Comparison of ENCODE assay signal across 8 cellular contexts in genomic region chr3:101379695-101380376, GRCh38. TPM values are rescaled to one million over a fixed set of nuclear protein-coding genes. Genes with fewer than 3 reads are reported as not detected.
DNase-seq lines count a peak whose midpoint lies in the region; ATAC-seq and TF ChIP-seq lines count a peak whose summit lies in the region.

No MANE protein-coding gene starts in this region.

- peak; percentile 64 for DNase-seq in KG1 (lab: John Stamatoyannopoulos, UW)
- peak in 1 of 2 donors; percentile 28 for DNase-seq in memory B cell (ENCODE audit: low spot score in 2 of 2)
- DNase-seq in thyroid gland: no peak
- no peak for DNase-seq in HT-29 (ENCODE audit: low spot score)
- DNase-seq in iPS-NIHi7 (ENCODE audit: extremely low spot score): no peak
- DNase-seq in NCI-H2171 treated with DMSO at 0.1 percent for 48 hours (lab: John Stamatoyannopoulos, UW): no peak

- H3K4me1 Mint-ChIP-seq in memory B cell: peaks cover 26% of the 10 kb centered on the region

- ATAC-seq in GM18861 (IDR thresholded peaks at IDR 0.05; ENCODE audit: unreplicated experiment) (peak; percentile 97), GM21786 (IDR thresholded peaks at IDR 0.05; ENCODE audit: unreplicated experiment) (peak; percentile 93), memory B cell (ENCODE audit: low read depth) (peak; percentile 97)

- H3K4me1 ChIP-seq in thyroid gland: peaks cover 11 to 17% of the 10 kb centered on the region in 2 donors

- no peak for TF ChIP-seq CTCF in thyroid gland (IDR thresholded peaks at IDR 0.05)

- peaks cover 3% of the 10 kb centered on the region for H3K9me3 Mint-ChIP-seq in memory B cell

- H3K27me3 Mint-ChIP-seq in memory B cell: no peaks in the 10 kb centered on the region

- WGBS in thyroid gland, 2 donors: 83 to 90% methylated on average over 1 of the region's 1 CpG

- no peak overlapping the region for H3K27ac ChIP-seq in thyroid gland

- H3K27me3 ChIP-seq in thyroid gland: no peaks in the 10 kb centered on the region

- H3K4me3 Mint-ChIP-seq in memory B cell: peak overlapping the region; percentile 45

- no peaks in the 10 kb centered on the region for H3K9me3 ChIP-seq in thyroid gland

- no peak for TF ChIP-seq POLR2A in thyroid gland (IDR thresholded peaks at IDR 0.05)

- H3K4me3 ChIP-seq in thyroid gland (replicated peaks in 1 of 3): no peak overlapping the region

- intact Hi-C loops in thyroid gland (cut with DNase I): no loop called here

- peak overlapping the region; percentile 19 for H3K27ac Mint-ChIP-seq in memory B cell

- peaks cover 11% of the 10 kb centered on the region for H3K36me3 Mint-ChIP-seq in memory B cell

- H3K36me3 ChIP-seq in thyroid gland: no peaks in the 10 kb centered on the region

RNA-seq across cellular contexts. Expression of gene IMPG2, which starts 59.5 kb away (rescaled TPM):
- total RNA-seq in thyroid gland: under 1 TPM; 0.24 to 0.58 (median 0.30) TPM
- total RNA-seq in HT-29 (2014; rRNA removed; shearing (Covaris generic)): not detected in 2 replicates
